Comparison of ENCODE assay signal across 1 cellular context in genomic region chr2:96859338-96859649, GRCh38.
TF ChIP-seq lines count a peak whose summit lies in the region.

No MANE protein-coding gene starts in this region.

TF ChIP-seq in HCT116, 20 proteins besides CTCF, POLR2A, EP300 and RAD21:
- TF ChIP-seq FOSL1 (IDR thresholded peaks at IDR 0.05; ENCODE audit: low read depth) (no peak), ATF3 (IDR thresholded peaks at IDR 0.05) (no peak), EZH2phosphoT487 (IDR thresholded peaks at IDR 0.05; ENCODE audit: borderline replicate concordance) (no peak), ZBTB33 (IDR thresholded peaks at IDR 0.05; ENCODE audit: extremely low read depth, insufficient replicate concordance, low read length) (no peak), CEBPB (IDR thresholded peaks at IDR 0.05; ENCODE audit: low read depth) (no peak), ZFX (IDR thresholded peaks at IDR 0.05) (no peak), JUND (IDR thresholded peaks at IDR 0.05) (no peak), ELF1 (IDR thresholded peaks at IDR 0.05; ENCODE audit: borderline replicate concordance, low read depth) (no peak), CBX3 (IDR thresholded peaks at IDR 0.05; ENCODE audit: low read depth) (no peak), EZH2 (IDR thresholded peaks at IDR 0.05) (no peak), EGR1 (IDR thresholded peaks at IDR 0.05; ENCODE audit: low read depth) (no peak), TCF7L2 (IDR thresholded peaks at IDR 0.05; ENCODE audit: borderline replicate concordance, extremely low read depth, insufficient read depth, insufficient read length) (no peak), MAX (IDR thresholded peaks at IDR 0.05) (no peak), POLR2AphosphoS5 (IDR thresholded peaks at IDR 0.05; ENCODE audit: low read depth, low read length) (no peak), SIN3A (IDR thresholded peaks at IDR 0.05; ENCODE audit: low read depth) (no peak)
